10 cellular contexts compared by ENCODE assay signal in the genomic region with DNA sequence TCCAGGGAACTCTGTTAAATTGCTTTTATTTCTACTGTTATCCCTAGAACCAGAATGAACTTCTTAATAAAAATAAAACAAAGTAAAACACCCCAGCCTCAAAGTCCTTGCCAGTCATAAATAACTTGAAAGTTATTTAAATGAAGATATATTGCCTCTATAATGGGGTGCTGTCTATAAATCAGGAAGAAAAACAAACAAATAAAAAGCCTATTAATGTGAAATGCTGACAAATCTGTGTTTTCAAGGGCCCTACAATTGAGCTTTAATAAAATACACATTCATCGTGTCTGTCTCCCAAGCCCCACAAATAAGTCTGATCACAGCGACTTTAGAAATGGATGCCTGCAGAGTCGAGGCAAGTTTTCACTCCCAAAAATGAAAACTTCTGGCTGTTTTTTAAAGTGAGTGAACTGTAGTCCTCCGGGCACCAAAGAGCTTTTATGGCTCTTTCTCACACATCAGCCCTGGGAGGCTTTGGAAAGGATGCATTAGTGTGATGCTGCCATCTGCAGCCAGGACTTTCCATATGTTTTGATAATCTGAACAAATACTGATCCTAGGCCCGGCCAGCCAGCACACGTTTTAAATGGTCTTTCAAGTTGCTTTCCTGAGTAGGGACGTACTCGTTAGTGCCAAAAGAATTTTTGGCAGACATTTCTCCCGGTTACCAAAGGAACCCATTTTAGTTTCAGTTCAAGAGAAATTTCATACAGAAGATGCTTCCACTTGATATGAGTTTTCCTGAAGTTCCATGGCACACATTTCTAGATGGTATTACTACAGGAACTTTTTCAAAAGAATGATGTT. TPM values are rescaled to one million over a fixed set of nuclear protein-coding genes. Genes with fewer than 3 reads are reported as not detected.
DNase-seq lines count a peak whose midpoint lies in the region; ATAC-seq and TF ChIP-seq lines count a peak whose summit lies in the region.
"Had no signal": no experiment of that assay in that cellular context is flagged by ENCODE, and none has a peak within 500 bp of the region (broad histone marks: within the 10 kb centered on the region; RNA-seq: fewer than 3 reads in every experiment).

No MANE protein-coding gene starts in this region.

- no peak for ATAC-seq in HG03139 (IDR thresholded peaks at IDR 0.05; ENCODE audit: unreplicated experiment)
- ATAC-seq in HG03108 (IDR thresholded peaks at IDR 0.05; ENCODE audit: unreplicated experiment) = no peak

- no peak overlapping the region for H3K27ac Mint-ChIP-seq in CD8-positive, alpha-beta memory T cell
- H3K27ac Mint-ChIP-seq: stimulated activated naive CD8-positive, alpha-beta T cell treated with anti-CD3 and anti-CD28 coated beads, Interleukin-15, Interleukin-2, amounts not matched to agents 100 ng/mL and 50 ng/mL, for 24 hours had no signal

- intact Hi-C loops in sigmoid colon (cut with DNase I) = no loop called here

- peaks cover 8 to 20% of the 10 kb centered on the region in 2 donors for H3K27me3 Mint-ChIP-seq in CD8-positive, alpha-beta memory T cell

- 20 to 40% methylated on average over 9 of the region's 9 CpGs for WGBS in sigmoid colon, 2 donors

- TF ChIP-seq POLR2A in sigmoid colon (IDR thresholded peaks at IDR 0.05) = no peak

- no peaks in the 10 kb centered on the region for H3K4me1 ChIP-seq in CD8-positive, alpha-beta memory T cell (ENCODE audit: insufficient read depth, low read length)
- peaks cover 0 to 3% (median 0%) of the 10 kb centered on the region in 4 donors for H3K4me1 ChIP-seq in sigmoid colon

- no peaks in the 10 kb centered on the region for H3K36me3 ChIP-seq in CD8-positive, alpha-beta memory T cell (ENCODE audit: insufficient read depth, low read length)
- H3K36me3 ChIP-seq in sigmoid colon = no peaks in the 10 kb centered on the region

- TF ChIP-seq EP300 in sigmoid colon (IDR thresholded peaks at IDR 0.05) = no peak

- no peaks in the 10 kb centered on the region for H3K9me3 ChIP-seq in CD8-positive, alpha-beta memory T cell (ENCODE audit: low read length)
- no peaks in the 10 kb centered on the region for H3K9me3 ChIP-seq in sigmoid colon

- TF ChIP-seq CTCF in C4-2B (conservative IDR thresholded peaks at IDR 0.05) (peak; percentile 78), sigmoid colon (IDR thresholded peaks at IDR 0.05) (peak in 1 of 4 experiments; percentile 8)

- no peak overlapping the region for H3K4me3 ChIP-seq in CD8-positive, alpha-beta memory T cell (ENCODE audit: low read length)
- no peak overlapping the region for H3K4me3 ChIP-seq in sigmoid colon

- H3K36me3 Mint-ChIP-seq in CD8-positive, alpha-beta memory T cell = peaks cover 0 to 4% (median 1%) of the 10 kb centered on the region in 3 donors

- no peak overlapping the region for H3K27ac ChIP-seq in C4-2B
- no peak overlapping the region for H3K27ac ChIP-seq in CD8-positive, alpha-beta memory T cell (ENCODE audit: low read depth, low read length)
- no peak overlapping the region for H3K27ac ChIP-seq in sigmoid colon
- H3K27ac ChIP-seq: HL-60 had no signal

- no peak overlapping the region for H3K4me3 Mint-ChIP-seq in CD8-positive, alpha-beta memory T cell
- H3K4me3 Mint-ChIP-seq: stimulated activated naive CD8-positive, alpha-beta T cell treated with anti-CD3 and anti-CD28 coated beads, Interleukin-15, Interleukin-2, amounts not matched to agents 100 ng/mL and 50 ng/mL, for 24 hours had no signal

- no peaks in the 10 kb centered on the region for H3K4me1 Mint-ChIP-seq in CD8-positive, alpha-beta memory T cell

- H3K9me3 Mint-ChIP-seq in CD8-positive, alpha-beta memory T cell = peaks cover 0 to 9% (median 5%) of the 10 kb centered on the region in 5 donors

- H3K27me3 ChIP-seq in CD8-positive, alpha-beta memory T cell (ENCODE audit: insufficient read depth, low read length, poor library complexity, severe bottlenecking) = no peaks in the 10 kb centered on the region
- no peaks in the 10 kb centered on the region for H3K27me3 ChIP-seq in sigmoid colon

- POLR2A ChIA-PET in CD8-positive, alpha-beta memory T cell (lab: Charles Lee) = no interaction called here

- DNase-seq in HT-29 (ENCODE audit: low spot score) (peak; percentile 85), SK-MEL-5 (ENCODE audit: low read depth, low spot score) (peak; percentile 88), iPS DF 19.7 (ENCODE audit: low read depth, low spot score) (peak; percentile 50), sigmoid colon (no peak)
- no peak for DNase-seq in CD8-positive, alpha-beta memory T cell

- in situ Hi-C loops in SK-MEL-5 (cut with HindIII; ENCODE audit: low pct_unique_long_range_greater_than_20kb, low sequenced_read_pairs) = no loop called here

- CTCF ChIA-PET in CD8-positive, alpha-beta memory T cell (lab: Charles Lee) = interaction anchor here (0.9 kb wide), 1 partner anchor 9 kb away, joined by 3 read pairs; no protein-coding TSS in a partner anchor

RNA-seq across cellular contexts. Expression of a gene that starts 16.3 kb away (rescaled TPM):
- not detected in 2 replicates for total RNA-seq in HT-29 (2014; rRNA removed; shearing (Covaris generic))
- not detected in 2 replicates for total RNA-seq in SK-MEL-5 (2014; rRNA removed; shearing (Covaris generic))
- polyA plus RNA-seq in SK-MEL-5 (2015; cell fraction: cytosol; rRNA removed) = 0.26 TPM in 1 of 2 replicates, not detected in the other
- not detected in 2 replicates for polyA plus RNA-seq in SK-MEL-5 (2015; cell fraction: nucleus; rRNA removed)
- not detected for total RNA-seq in CD8-positive, alpha-beta memory T cell
- polyA plus RNA-seq in CD8-positive, alpha-beta memory T cell = not detected
- not detected for total RNA-seq in sigmoid colon
- not detected for polyA plus RNA-seq in sigmoid colon

Comparison
In these comparisons a context has a peak if more than half of its experiments do, and no peak if none do; other contexts are left out.
1. DNase-seq: peak in HT-29 (single experiment), SK-MEL-5 (single experiment) and iPS DF 19.7 (single experiment); none in CD8-positive, alpha-beta memory T cell (0 of 5) and sigmoid colon (single experiment).